In genomic region chr17:76502326-76503211, GRCh38 we compare ENCODE assay signal across 2 cellular contexts.
TF ChIP-seq lines count a peak whose summit lies in the region.

No MANE protein-coding gene starts in this region.

TF ChIP-seq in A549, 52 proteins besides CTCF, POLR2A, EP300 and RAD21:
- TF ChIP-seq NPAS2 (CRISPR knock-in tag; IDR thresholded peaks at IDR 0.05; ENCODE audit: borderline replicate concordance) (no peak), ELK1 (IDR thresholded peaks at IDR 0.05; ENCODE audit: low read depth, low read length) (no peak), CHD2 (IDR thresholded peaks at IDR 0.05; ENCODE audit: low read length, partially characterized antibody) (no peak), CHD4 (IDR thresholded peaks at IDR 0.05; ENCODE audit: borderline replicate concordance) (0 out of 2 replicates have a peak, but pooled peaks have one; percentile 43), ESRRA (IDR thresholded peaks at IDR 0.05; ENCODE audit: borderline replicate concordance, low read length) (no peak), BCL3 (IDR thresholded peaks at IDR 0.05) (no peak), RNF2 (IDR thresholded peaks at IDR 0.05; ENCODE audit: borderline replicate concordance, low read depth) (no peak)

TF ChIP-seq in GM23338, 12 proteins besides CTCF, POLR2A, EP300 and RAD21:
- TF ChIP-seq STAT1 (IDR thresholded peaks at IDR 0.05; ENCODE audit: unreplicated experiment): no peak
- TF ChIP-seq ZNF331 (CRISPR knock-in tag; IDR thresholded peaks at IDR 0.05; ENCODE audit: low read depth): no peak
- TF ChIP-seq NANOG (IDR thresholded peaks at IDR 0.05; ENCODE audit: borderline replicate concordance): no peak
- no peak for TF ChIP-seq EZH2phosphoT487 (IDR thresholded peaks at IDR 0.05; ENCODE audit: unreplicated experiment)
- TF ChIP-seq ZNF462 (CRISPR knock-in tag; IDR thresholded peaks at IDR 0.05): no peak
- no peak for TF ChIP-seq ETS1 (IDR thresholded peaks at IDR 0.05)
- TF ChIP-seq ZNF114 (CRISPR knock-in tag; IDR thresholded peaks at IDR 0.05): no peak
- no peak for TF ChIP-seq JUNB (IDR thresholded peaks at IDR 0.05; ENCODE audit: unreplicated experiment)
- no peak for TF ChIP-seq CREB1 (CRISPR knock-in tag; IDR thresholded peaks at IDR 0.05; ENCODE audit: low read depth)
- TF ChIP-seq POLR2AphosphoS5 (IDR thresholded peaks at IDR 0.05; ENCODE audit: low read depth): no peak
- TF ChIP-seq REST (IDR thresholded peaks at IDR 0.05; ENCODE audit: unreplicated experiment): no peak
- TF ChIP-seq EZH2 (IDR thresholded peaks at IDR 0.05; ENCODE audit: low read depth, unreplicated experiment): no peak
